In genomic region chr15:62369454-62369853, GRCh38 we compare ENCODE assay signal across 1 cellular context.
TF ChIP-seq lines count a peak whose summit lies in the region.

No MANE protein-coding gene starts in this region.

TF ChIP-seq in K562, 482 proteins besides CTCF, POLR2A, EP300 and RAD21 (continued from another document):
- TF ChIP-seq RERE (CRISPR knock-in tag; IDR thresholded peaks at IDR 0.05; ENCODE audit: borderline replicate concordance) = no peak
- no peak for TF ChIP-seq CEBPG (CRISPR knock-in tag; IDR thresholded peaks at IDR 0.05)
- peak; percentile 39 to 66 for TF ChIP-seq CEBPG (tag; conservative IDR thresholded peaks at IDR 0.05 in 1 of 2, IDR thresholded peaks at IDR 0.05 in 1 of 2)
- TF ChIP-seq UBTF (IDR thresholded peaks at IDR 0.05; ENCODE audit: borderline replicate concordance in 1 of 2, low read depth in 2 of 2, low read length in 2 of 2) = no peak
- TF ChIP-seq ATF3 (IDR thresholded peaks at IDR 0.05) = peak; percentile 66
- TF ChIP-seq ATF3 (CRISPR knock-in tag; conservative IDR thresholded peaks at IDR 0.05) = no peak
- no peak for TF ChIP-seq ZNF449 (CRISPR knock-in tag; IDR thresholded peaks at IDR 0.05)
- peak; percentile 31; the same call in 1 of the 2 replicates for TF ChIP-seq CEBPB (tag; IDR thresholded peaks at IDR 0.05)
